In genomic region chr22:34829485-34829884, GRCh38 we compare ENCODE assay signal across 26 cellular contexts.
"Had no signal": no experiment of that assay in that cellular context is flagged by ENCODE, and none has a peak within 500 bp of the region (broad histone marks: within the 10 kb centered on the region; RNA-seq: fewer than 3 reads in every experiment).

No MANE protein-coding gene starts in this region.

- H3K27ac Mint-ChIP-seq: dendritic cell treated with granulocyte-macrophage colony-stimulating factor and Interleukin-4, amounts not matched to agents 40 ng/mL and 50 ng/mL, for 4 days; effector memory CD8-positive, alpha-beta T cell; endodermal cell had no signal

- H3K4me3 Mint-ChIP-seq: dendritic cell treated with granulocyte-macrophage colony-stimulating factor and Interleukin-4, amounts not matched to agents 40 ng/mL and 50 ng/mL, for 4 days; effector memory CD8-positive, alpha-beta T cell; endodermal cell had no signal

- ATAC-seq: effector memory CD8-positive, alpha-beta T cell; esophagus mucosa; gastrocnemius medialis; heart right ventricle; left cardiac atrium; left lung; left ventricle myocardium superior; lower lobe of right lung had no signal

- H3K36me3 ChIP-seq: colonic mucosa, esophagus squamous epithelium, gastrocnemius medialis, heart right ventricle, left lung, lower lobe of right lung had no signal

- H3K4me3 ChIP-seq: colonic mucosa, esophagus squamous epithelium, gastrocnemius medialis, heart right ventricle, left lung, lower lobe of right lung had no signal

- FAIRE-seq: endometrium, islet of Langerhans, keratinocyte had no signal

- H3K9me3 Mint-ChIP-seq: dendritic cell treated with granulocyte-macrophage colony-stimulating factor and Interleukin-4, amounts not matched to agents 40 ng/mL and 50 ng/mL, for 4 days had no signal

- H3K27me3 ChIP-seq: colonic mucosa, gastrocnemius medialis, heart right ventricle, left lung had no signal

- H3K9me3 ChIP-seq: colonic mucosa, esophagus squamous epithelium, gastrocnemius medialis, left lung, lower lobe of right lung had no signal

- H3K27ac ChIP-seq: colonic mucosa, epithelial cell of prostate, esophagus squamous epithelium, gastrocnemius medialis, heart right ventricle, left lung, lower lobe of right lung had no signal

- H3K4me1 ChIP-seq: colonic mucosa, esophagus squamous epithelium, gastrocnemius medialis, left lung, lower lobe of right lung had no signal

- DNase-seq: colonic mucosa; cortex of kidney; effector CD8-positive, alpha-beta T cell; effector memory CD8-positive, alpha-beta T cell; endodermal cell; erythroblast; esophagus squamous epithelium; foreskin fibroblast; foreskin melanocyte; gastrocnemius medialis; glutamatergic neuron; head of caudate nucleus; heart right ventricle; hippocampal formation; left cardiac atrium; left lung; left ventricle myocardium superior; lower lobe of right lung; mesenchymal stem cell; midbrain had no signal
